ENCODE assay signal across 8 cellular contexts in the genomic region with DNA sequence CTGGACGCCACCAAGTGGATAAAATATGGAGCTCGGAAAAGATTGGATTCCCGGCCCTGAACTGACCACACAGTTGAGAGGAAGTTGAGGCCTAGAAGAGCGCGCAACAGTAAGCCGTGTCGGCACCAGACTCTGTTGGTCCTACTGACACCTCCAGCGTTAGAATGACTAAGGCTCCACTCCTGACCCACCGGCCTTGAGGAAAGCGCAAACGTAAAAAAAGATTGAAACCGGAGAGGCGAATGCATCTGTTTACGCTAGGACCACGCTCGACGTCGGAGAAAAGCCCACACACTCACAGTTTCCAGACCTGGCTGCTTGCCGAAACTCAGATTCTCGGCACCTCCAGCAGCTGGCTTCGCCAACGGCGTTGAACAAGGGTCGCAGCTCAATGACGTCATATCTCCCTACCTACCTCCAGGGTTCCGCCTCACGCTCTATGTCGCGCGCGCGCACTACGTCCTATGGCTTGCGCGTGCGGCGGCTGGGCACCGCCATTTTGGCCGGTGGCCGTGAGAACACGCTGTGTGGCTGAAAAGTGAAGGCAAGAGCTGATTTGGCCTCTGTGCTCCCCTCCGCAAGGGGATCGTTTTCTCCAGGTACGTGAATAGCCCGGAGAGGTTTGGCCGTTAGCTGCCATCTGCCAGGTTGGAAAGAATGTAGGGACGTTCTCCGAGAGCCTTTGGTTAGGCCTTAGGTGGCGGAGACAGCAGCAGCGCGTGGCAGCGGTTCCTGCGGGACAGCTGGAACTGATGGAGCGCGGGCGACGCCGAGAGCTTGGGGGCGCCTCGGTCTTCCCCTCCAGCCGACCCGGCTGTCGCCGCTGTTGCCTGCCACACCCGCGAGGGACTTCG. TPM values are rescaled to one million over a fixed set of nuclear protein-coding genes. Genes with fewer than 3 reads are reported as not detected.
DNase-seq lines count a peak whose midpoint lies in the region; ATAC-seq and TF ChIP-seq lines count a peak whose summit lies in the region.

Gene ABCE1, plus strand, starts transcription at position 491 of the 854 bp plus-strand sequence. CDS start 6,102 bp downstream, outside the sequence.
Gene ANAPC10, minus strand, starts transcription at position 376 of the 854 bp plus-strand sequence. CDS start 2,097 bp downstream, outside the sequence.

- H3K27me3 ChIP-seq in left lung: no peaks in the 10 kb centered on the region

- H3K27ac ChIP-seq in C4-2B (peak within 1 kb of the TSS; percentile 89), left lung (peak within 1 kb of the TSS; percentile 92 to 95)

- intact Hi-C loops in dendritic cell treated with granulocyte-macrophage colony-stimulating factor and Interleukin-4, amounts not matched to agents 40 ng/mL and 50 ng/mL, for 4 days (cut with micrococcal nuclease): loop anchor here (1.0 to 10.0 kb wide), 3 partner anchors 82 to 1427 kb away; partner anchors contain the start of genes MMAA, OTUD4 and SLC10A7
- intact Hi-C loops in left lung (cut with DNase I): no loop called here

- peak within 1 kb of the TSS; percentile 93 for H3K4me3 Mint-ChIP-seq in dendritic cell treated with granulocyte-macrophage colony-stimulating factor and Interleukin-4, amounts not matched to agents 40 ng/mL and 50 ng/mL, for 4 days

- no peaks in the 10 kb centered on the region for H3K27me3 Mint-ChIP-seq in dendritic cell treated with granulocyte-macrophage colony-stimulating factor and Interleukin-4, amounts not matched to agents 40 ng/mL and 50 ng/mL, for 4 days

- H3K9me3 ChIP-seq in left lung: peaks cover 0 to 9% of the 10 kb centered on the region in 2 donors

- peaks cover 0 to 28% of the 10 kb centered on the region in 2 donors for H3K36me3 ChIP-seq in left lung

- H3K4me3 ChIP-seq in left lung: peak within 1 kb of the TSS; percentile 83 to 88

- peaks cover 18 to 44% of the 10 kb centered on the region in 2 donors for H3K4me1 ChIP-seq in left lung

- H3K9me3 Mint-ChIP-seq in dendritic cell treated with granulocyte-macrophage colony-stimulating factor and Interleukin-4, amounts not matched to agents 40 ng/mL and 50 ng/mL, for 4 days: peaks cover 22% of the 10 kb centered on the region

- peak; percentile 87 for DNase-seq in NCI-H748 treated with DMSO at 0.1 percent for 48 hours (lab: John Stamatoyannopoulos, UW)
- peak; percentile 91 to 98 for DNase-seq in activated CD4-positive, alpha-beta T cell treated with anti-CD3 and anti-CD28 coated beads, Interleukin-2, amount 50 U/mL, for 24 hours (ENCODE audit: low read depth in 1 of 2, low spot score in 1 of 2)
- peak; percentile 96 to 97 for DNase-seq in left lung
- peak; percentile 93 to 95 for DNase-seq in stimulated activated CD4-positive, alpha-beta T cell treated with anti-CD3 and anti-CD28 coated beads, Interleukin-2, amount 100 ng/mL, for 48 hours

- H3K4me1 Mint-ChIP-seq in dendritic cell treated with granulocyte-macrophage colony-stimulating factor and Interleukin-4, amounts not matched to agents 40 ng/mL and 50 ng/mL, for 4 days (ENCODE audit: low read depth): peaks cover 25% of the 10 kb centered on the region

- H3K27ac Mint-ChIP-seq in dendritic cell treated with granulocyte-macrophage colony-stimulating factor and Interleukin-4, amounts not matched to agents 40 ng/mL and 50 ng/mL, for 4 days: peak within 1 kb of the TSS; percentile 99

- H3K36me3 Mint-ChIP-seq in dendritic cell treated with granulocyte-macrophage colony-stimulating factor and Interleukin-4, amounts not matched to agents 40 ng/mL and 50 ng/mL, for 4 days (ENCODE audit: low read depth): peaks cover 37% of the 10 kb centered on the region

- ATAC-seq in GM19395 (IDR thresholded peaks at IDR 0.05; ENCODE audit: unreplicated experiment): peak; percentile 83
- ATAC-seq in HG03565 (IDR thresholded peaks at IDR 0.05; ENCODE audit: unreplicated experiment): peak; percentile 71
- peak; percentile 97 for ATAC-seq in left lung

- peak; percentile 19 for TF ChIP-seq CTCF in C4-2B (conservative IDR thresholded peaks at IDR 0.05)
- TF ChIP-seq CTCF in left lung (IDR thresholded peaks at IDR 0.05): no peak

RNA-seq across cellular contexts. Expression of gene ABCE1, which starts in this region (rescaled TPM):
- 10 to 100 TPM; 35.1 to 65.9 TPM for total RNA-seq in left lung

RNA-seq across cellular contexts. Expression of gene ANAPC10, which starts in this region (rescaled TPM):
- 10 to 100 TPM; 16.0 to 22.7 TPM for total RNA-seq in left lung

Comparison
In these comparisons a context has a peak if more than half of its experiments do, and no peak if none do; other contexts are left out.
1. Peak in every context shown above with its lines: DNase-seq, ATAC-seq, H3K4me3 ChIP-seq and H3K27ac ChIP-seq.